In the genomic region with DNA sequence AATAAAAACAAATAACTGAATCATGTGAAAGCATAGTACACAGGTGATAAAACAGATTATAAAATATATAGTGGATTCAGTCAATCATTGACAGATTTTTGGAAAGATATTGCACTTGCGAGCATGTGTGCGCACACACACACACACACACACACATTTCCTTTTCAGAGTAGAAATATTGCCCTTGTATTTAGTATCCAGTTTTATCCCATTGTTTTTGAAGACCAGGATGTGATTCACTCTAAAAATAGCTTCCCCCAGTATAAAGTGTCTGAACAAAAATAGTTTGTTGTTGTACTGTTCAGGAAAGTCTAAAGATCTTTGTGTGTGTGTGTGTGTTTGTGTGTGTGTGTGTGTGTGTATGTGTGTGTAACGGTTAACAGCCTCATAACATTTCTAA, we compare ENCODE assay signal across 18 cellular contexts.
DNase-seq lines count a peak whose midpoint lies in the region; ATAC-seq lines count a peak whose summit lies in the region.
"Had no signal": no experiment of that assay in that cellular context is flagged by ENCODE, and none has a peak within 500 bp of the region (broad histone marks: within the 10 kb centered on the region; RNA-seq: fewer than 3 reads in every experiment).

No MANE protein-coding gene starts in this region.

- peak overlapping the region; percentile 54 for H3K27ac ChIP-seq in ectodermal cell (ENCODE audit: insufficient read depth, low read depth, low read length, poor library complexity, severe bottlenecking)
- H3K27ac ChIP-seq: pancreas had no signal

- H3K4me1 ChIP-seq in ectodermal cell (ENCODE audit: control insufficient read depth, insufficient read depth, low read length): no peaks in the 10 kb centered on the region
- H3K4me1 ChIP-seq: pancreas had no signal

- no peaks in the 10 kb centered on the region for H3K9me3 ChIP-seq in ectodermal cell (ENCODE audit: control insufficient read depth, low read length)
- H3K9me3 ChIP-seq: pancreas had no signal

- no peak overlapping the region for H3K4me3 ChIP-seq in ectodermal cell (ENCODE audit: insufficient read depth, low read depth, low read length)
- H3K4me3 ChIP-seq: pancreas had no signal

- H3K27me3 ChIP-seq in ectodermal cell (ENCODE audit: control insufficient read depth, insufficient read depth, low read length, poor library complexity, severe bottlenecking): no peaks in the 10 kb centered on the region
- H3K27me3 ChIP-seq: pancreas had no signal

- DNase-seq in AG20443 (ENCODE audit: low spot score) (peak; percentile 7), LHCN-M2 (ENCODE audit: low read depth) (peak; percentile 80), left lobe of liver (ENCODE audit: low spot score) (no peak), HT-29 (ENCODE audit: low spot score) (no peak), mesenteric fat pad (ENCODE audit: low spot score) (no peak)
- DNase-seq: activated CD4-positive, alpha-beta T cell treated with anti-CD3 and anti-CD28 coated beads, Interleukin-2, amount 50 U/mL, for 48 hours; activated effector memory CD4-positive, alpha-beta T cell treated with Interleukin-2 at 50 U/mL for 16 hours; DMS79 treated with DMSO at 0.1 percent for 48 hours; foreskin melanocyte; H7; NCI-H1048; pancreas; stimulated activated CD4-positive, alpha-beta T cell treated with anti-CD3 and anti-CD28 coated beads, Interleukin-4, amount 100 ng/mL, for 1 hour; stimulated activated naive CD4-positive, alpha-beta T cell treated with Interleukin-2 at 50 U/mL for 16 hours had no signal

- WGBS in ectodermal cell, 2 experiments: 85 to 86% methylated on average over 2 of the region's 3 CpGs

- peak; percentile 32 for ATAC-seq in left lobe of liver
- no peak for ATAC-seq in GM18502 (IDR thresholded peaks at IDR 0.05; ENCODE audit: poor library complexity, unreplicated experiment)
- ATAC-seq in GM19397 (IDR thresholded peaks at IDR 0.05; ENCODE audit: unreplicated experiment): no peak
- ATAC-seq: Panc1, pancreas had no signal

- H3K36me3 ChIP-seq in ectodermal cell (ENCODE audit: control insufficient read depth, insufficient read depth, low read length): no peaks in the 10 kb centered on the region
- H3K36me3 ChIP-seq: pancreas had no signal

Comparison
In these comparisons a context has a peak if more than half of its experiments do, and no peak if none do; other contexts are left out.
1. DNase-seq: peak in AG20443 (single experiment) and LHCN-M2 (single experiment); none in left lobe of liver (single experiment), HT-29 (single experiment) and mesenteric fat pad (single experiment).